In the genomic region with DNA sequence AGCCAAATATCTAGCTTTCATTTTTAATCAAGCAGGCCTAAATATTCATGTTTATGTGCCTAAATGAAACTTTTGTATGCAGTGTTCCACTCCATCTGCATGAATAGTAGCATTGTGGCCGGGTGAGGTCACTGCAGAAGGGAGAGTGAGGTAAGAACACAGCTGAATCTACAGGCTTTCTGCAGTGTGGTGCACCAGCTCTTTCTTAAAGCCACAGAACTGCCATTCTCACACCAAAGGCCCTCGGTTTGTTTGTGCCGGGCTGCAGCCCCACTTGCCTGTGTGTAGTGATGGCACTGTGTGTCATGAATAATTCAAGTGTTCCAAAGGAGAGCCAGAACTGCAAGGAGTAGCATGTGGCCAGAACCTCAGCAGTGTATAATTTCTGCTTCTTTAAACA, we compare ENCODE assay signal across 10 cellular contexts.
DNase-seq lines count a peak whose midpoint lies in the region; ATAC-seq and TF ChIP-seq lines count a peak whose summit lies in the region.
"Had no signal": no experiment of that assay in that cellular context is flagged by ENCODE, and none has a peak within 500 bp of the region (broad histone marks: within the 10 kb centered on the region; RNA-seq: fewer than 3 reads in every experiment).

No MANE protein-coding gene starts in this region.

- intact Hi-C loops in CD4-positive, alpha-beta T cell (cut with DNase I, micrococcal nuclease), result loop anchor here in 1 of 2 experiments (10.0 kb wide), 1 partner anchor 1201 kb away; no protein-coding TSS in a partner anchor

- CTCF ChIA-PET in CD4-positive, alpha-beta T cell (lab: Charles Lee), result no interaction called here

- H3K9me3 Mint-ChIP-seq in CD4-positive, alpha-beta T cell, result no peaks in the 10 kb centered on the region

- POLR2A ChIA-PET in CD4-positive, alpha-beta T cell (lab: Charles Lee), result no interaction called here

- no peak overlapping the region for H3K4me3 Mint-ChIP-seq in CD4-positive, alpha-beta T cell
- H3K4me3 Mint-ChIP-seq: activated CD8-positive, alpha-beta memory T cell treated with anti-CD3 and anti-CD28 coated beads, Interleukin-2, amount 10 ng/mL, durations not matched to agents 7 days and 5 days had no signal

- H3K36me3 Mint-ChIP-seq in CD4-positive, alpha-beta T cell (ENCODE audit: low read depth), result no peaks in the 10 kb centered on the region
- H3K36me3 Mint-ChIP-seq: activated CD8-positive, alpha-beta memory T cell treated with anti-CD3 and anti-CD28 coated beads, Interleukin-2, amount 10 ng/mL, durations not matched to agents 7 days and 5 days had no signal

- H3K27ac ChIP-seq in brain microvascular endothelial cell, result no peak overlapping the region
- no peak overlapping the region for H3K27ac ChIP-seq in CD4-positive, alpha-beta T cell (ENCODE audit: low read depth, low read length)

- in situ Hi-C loops in brain microvascular endothelial cell (cut with HindIII; ENCODE audit: low pct_ligation_motif_present, low sequenced_read_pairs), result no loop called here

- H3K27me3 ChIP-seq in brain microvascular endothelial cell (replicated peaks), result no peaks in the 10 kb centered on the region
- no peaks in the 10 kb centered on the region for H3K27me3 ChIP-seq in CD4-positive, alpha-beta T cell (ENCODE audit: control insufficient read depth, insufficient read depth, low read length)

- no peaks in the 10 kb centered on the region for H3K36me3 ChIP-seq in brain microvascular endothelial cell (replicated peaks)

- DNase-seq in EH (ENCODE audit: low read depth), result peak; percentile 10
- DNase-seq in HT1080 (ENCODE audit: low read depth), result peak; percentile 82
- peak; percentile 50 for DNase-seq in brain microvascular endothelial cell
- DNase-seq in medulla oblongata (ENCODE audit: extremely low spot score), result peak; percentile 95
- no peak for DNase-seq in CD4-positive, alpha-beta T cell
- no peak for DNase-seq in NCI-H2029 (lab: John Stamatoyannopoulos, UW)
- no peak for DNase-seq in NCI-H446 treated with DMSO at 0.1 percent for 48 hours (lab: John Stamatoyannopoulos, UW)
- DNase-seq: activated CD8-positive, alpha-beta memory T cell treated with anti-CD3 and anti-CD28 coated beads, Interleukin-2, amount 10 ng/mL, durations not matched to agents 7 days and 5 days; GF-D8 had no signal

- no peak for ATAC-seq in CD4-positive, alpha-beta T cell (ENCODE audit: poor library complexity)
- no peak for ATAC-seq in activated CD4-positive, CD25-positive, alpha-beta regulatory T cell treated with anti-CD3 and anti-CD28 coated beads, Interleukin-2, amount 50 U/mL, for 24 hours
- ATAC-seq: activated CD8-positive, alpha-beta memory T cell treated with anti-CD3 and anti-CD28 coated beads, Interleukin-2, amount 10 ng/mL, durations not matched to agents 7 days and 5 days had no signal

- H3K27me3 Mint-ChIP-seq in CD4-positive, alpha-beta T cell, result no peaks in the 10 kb centered on the region
- H3K27me3 Mint-ChIP-seq: activated CD8-positive, alpha-beta memory T cell treated with anti-CD3 and anti-CD28 coated beads, Interleukin-2, amount 10 ng/mL, durations not matched to agents 7 days and 5 days had no signal

- H3K4me1 Mint-ChIP-seq in CD4-positive, alpha-beta T cell (ENCODE audit: low read depth), result no peaks in the 10 kb centered on the region
- H3K4me1 Mint-ChIP-seq: activated CD8-positive, alpha-beta memory T cell treated with anti-CD3 and anti-CD28 coated beads, Interleukin-2, amount 10 ng/mL, durations not matched to agents 7 days and 5 days had no signal

- no peak overlapping the region for H3K4me3 ChIP-seq in brain microvascular endothelial cell (ENCODE audit: low read depth, low read length)

- no peaks in the 10 kb centered on the region for H3K9me3 ChIP-seq in CD4-positive, alpha-beta T cell (ENCODE audit: control insufficient read depth, low read length)

- no peak overlapping the region for H3K27ac Mint-ChIP-seq in CD4-positive, alpha-beta T cell
- H3K27ac Mint-ChIP-seq: activated CD8-positive, alpha-beta memory T cell treated with anti-CD3 and anti-CD28 coated beads, Interleukin-2, amount 10 ng/mL, durations not matched to agents 7 days and 5 days had no signal

- peak; percentile 39 for TF ChIP-seq CTCF in brain microvascular endothelial cell (IDR thresholded peaks at IDR 0.05; ENCODE audit: low read depth, low read length, missing control alignments)
- TF ChIP-seq CTCF in CD4-positive, alpha-beta T cell (IDR thresholded peaks at IDR 0.05), result no peak

Comparison
In these comparisons a context has a peak if more than half of its experiments do, and no peak if none do; other contexts are left out.
1. DNase-seq: peak in EH (single experiment), HT1080 (single experiment), brain microvascular endothelial cell (single experiment) and medulla oblongata (single experiment); none in CD4-positive, alpha-beta T cell (0 of 10), NCI-H2029 (single experiment) and NCI-H446 treated with DMSO at 0.1 percent for 48 hours (single experiment).